In the genomic region with DNA sequence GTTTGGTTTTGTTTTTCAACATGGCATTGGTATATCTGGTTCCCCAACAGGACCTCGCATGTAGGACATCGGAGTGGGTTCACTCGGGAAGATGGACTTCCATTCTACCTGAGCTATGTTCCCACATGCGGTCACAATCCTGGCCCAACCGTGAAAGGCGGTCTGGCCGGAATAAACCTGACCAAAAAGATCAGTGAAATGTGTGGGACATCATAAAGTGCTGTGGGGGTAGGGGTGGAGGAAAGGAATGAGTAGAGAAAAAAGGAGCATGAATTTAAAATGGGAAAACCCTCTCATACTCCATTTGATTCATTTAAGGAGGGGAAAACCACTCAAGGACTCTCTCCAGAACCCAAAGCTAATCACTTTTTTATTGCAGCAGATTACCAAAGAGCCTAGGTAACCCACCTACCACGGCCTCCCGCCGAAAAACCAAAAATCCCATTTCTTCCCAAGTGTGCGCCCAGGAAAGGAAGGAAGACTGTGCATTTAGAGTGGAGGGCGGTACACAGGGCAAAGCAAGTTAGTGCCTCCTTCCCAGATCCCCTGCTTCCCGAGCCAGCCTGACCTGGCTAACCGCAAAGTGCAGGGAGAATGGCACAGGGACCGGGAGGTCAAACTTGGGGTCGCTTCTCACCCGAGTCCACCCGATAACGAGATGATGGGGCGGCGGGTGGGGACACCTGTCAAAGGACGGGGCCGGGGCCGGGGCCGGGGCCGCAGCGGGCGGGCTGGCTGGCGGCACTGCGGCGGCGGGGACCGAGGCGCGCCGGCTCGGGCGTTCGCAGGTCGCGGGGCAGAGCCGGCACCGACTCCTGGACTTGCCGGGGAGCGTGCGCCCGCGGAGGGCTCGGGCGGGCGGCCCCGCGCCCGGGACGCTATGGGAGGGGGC, we compare ENCODE assay signal across 8 cellular contexts. TPM values are rescaled to one million over a fixed set of nuclear protein-coding genes. Genes with fewer than 3 reads are reported as not detected.
DNase-seq lines count a peak whose midpoint lies in the region; ATAC-seq and TF ChIP-seq lines count a peak whose summit lies in the region.

No MANE protein-coding gene starts in this region.

- in situ Hi-C loops in gastrocnemius medialis (cut with MboI; ENCODE audit: low sequenced_read_pairs in 4 of 4): no loop called here

- H3K9me3 ChIP-seq in right cardiac atrium (ENCODE audit: control insufficient read depth, low read length) (no peaks in the 10 kb centered on the region), gastrocnemius medialis (no peaks in the 10 kb centered on the region)

- TF ChIP-seq POLR2A in gastrocnemius medialis (IDR thresholded peaks at IDR 0.05): no peak

- peaks cover 82% of the 10 kb centered on the region for H3K27me3 Mint-ChIP-seq in activated T-cell treated with anti-CD3 and anti-CD28 coated beads, Interleukin-2, amount 50 U/mL, for 72 hours (ENCODE audit: low read depth)

- H3K27me3 ChIP-seq in right cardiac atrium (ENCODE audit: control insufficient read depth, insufficient read depth) (no peaks in the 10 kb centered on the region), gastrocnemius medialis (no peaks in the 10 kb centered on the region)

- intact Hi-C loops in right cardiac atrium (cut with DNase I): no loop called here
- intact Hi-C loops in gastrocnemius medialis (cut with DNase I; ENCODE audit: low total_unique reads): loop anchor here (5.0 kb wide), 1 partner anchor 66 kb away; no protein-coding TSS in a partner anchor

- H3K36me3 Mint-ChIP-seq in activated T-cell treated with anti-CD3 and anti-CD28 coated beads, Interleukin-2, amount 50 U/mL, for 72 hours (ENCODE audit: insufficient read depth in 2 of 2): peaks cover 2 to 7% of the 10 kb centered on the region in 2 donors

- H3K4me3 Mint-ChIP-seq in activated T-cell treated with anti-CD3 and anti-CD28 coated beads, Interleukin-2, amount 50 U/mL, for 72 hours: peak overlapping the region; percentile 81 to 87

- H3K4me1 ChIP-seq in right cardiac atrium (ENCODE audit: control insufficient read depth, insufficient read depth, low read length) (peaks cover 6% of the 10 kb centered on the region), gastrocnemius medialis (peaks cover 0 to 9% of the 10 kb centered on the region in 2 donors)

- ATAC-seq in activated T-cell treated with anti-CD3 and anti-CD28 coated beads, Interleukin-2, amount 50 U/mL, for 72 hours (replicated peaks in 1 of 2): peak; percentile 43 to 53
- peak in 1 of 2 donors; percentile 10 for ATAC-seq in right cardiac atrium
- ATAC-seq in gastrocnemius medialis: peak; percentile 46 to 62
- ATAC-seq in GM21515 (IDR thresholded peaks at IDR 0.05; ENCODE audit: unreplicated experiment): no peak

- peaks cover 13% of the 10 kb centered on the region for H3K4me1 Mint-ChIP-seq in activated T-cell treated with anti-CD3 and anti-CD28 coated beads, Interleukin-2, amount 50 U/mL, for 72 hours (ENCODE audit: low read depth)

- no peaks in the 10 kb centered on the region for H3K9me3 Mint-ChIP-seq in activated T-cell treated with anti-CD3 and anti-CD28 coated beads, Interleukin-2, amount 50 U/mL, for 72 hours

- no peak overlapping the region for H3K27ac Mint-ChIP-seq in activated T-cell treated with anti-CD3 and anti-CD28 coated beads, Interleukin-2, amount 50 U/mL, for 72 hours

- 14% methylated on average over 55 of the region's 55 CpGs for WGBS in right cardiac atrium

- peak; percentile 1 for DNase-seq in NCI-H2171 treated with DMSO at 0.1 percent for 48 hours (lab: John Stamatoyannopoulos, UW)
- no peak for DNase-seq in NCI-H2171 (lab: John Stamatoyannopoulos, UW)
- peak; percentile 4 to 5 for DNase-seq in activated T-cell treated with anti-CD3 and anti-CD28 coated beads, Interleukin-2, amount 50 U/mL, for 72 hours
- peak in 1 of 3 donors; percentile 61 for DNase-seq in right cardiac atrium
- DNase-seq in gastrocnemius medialis: no peak
- no peak for DNase-seq in activated effector memory CD4-positive, alpha-beta T cell treated with anti-CD3 and anti-CD28 coated beads, Interleukin-2, amount 50 U/mL, for 16 hours
- DNase-seq in COR-L47 (lab: John Stamatoyannopoulos, UW): no peak

- H3K36me3 ChIP-seq in gastrocnemius medialis: no peaks in the 10 kb centered on the region

- H3K27ac ChIP-seq in right cardiac atrium (ENCODE audit: low read length): no peak overlapping the region
- H3K27ac ChIP-seq in gastrocnemius medialis: no peak overlapping the region

- no peak for TF ChIP-seq CTCF in gastrocnemius medialis (IDR thresholded peaks at IDR 0.05 in 4 of 5, conservative IDR thresholded peaks at IDR 0.05 in 1 of 5)

- H3K4me3 ChIP-seq in right cardiac atrium (ENCODE audit: low read length): peak overlapping the region; percentile 88
- H3K4me3 ChIP-seq in gastrocnemius medialis: peak overlapping the region; percentile 41 to 76 (median 56)

RNA-seq across cellular contexts. Expression of a gene that starts 0.7 kb away (rescaled TPM):
- total RNA-seq in activated T-cell treated with anti-CD3 and anti-CD28 coated beads, Interleukin-2, amount 50 U/mL, for 72 hours: under 1 TPM in 1 of 2 donors, not detected in 1; 0.07 TPM
- total RNA-seq in right cardiac atrium (10 to 100 TPM; 11.3 to 18.6 (median 15.7) TPM), gastrocnemius medialis (10 to 100 TPM in 1 of 4 donors, 1 to 10 TPM in 3; 5.5 to 13.5 (median 7.8) TPM)
- 13.6 TPM for polyA plus RNA-seq in right cardiac atrium

Comparison
In these comparisons a context has a peak if more than half of its experiments do, and no peak if none do; other contexts are left out.
1. DNase-seq: peak in NCI-H2171 treated with DMSO at 0.1 percent for 48 hours (single experiment) and activated T-cell treated with anti-CD3 and anti-CD28 coated beads, Interleukin-2, amount 50 U/mL, for 72 hours (2 of 2); none in NCI-H2171 (single experiment), gastrocnemius medialis (0 of 2), activated effector memory CD4-positive, alpha-beta T cell treated with anti-CD3 and anti-CD28 coated beads, Interleukin-2, amount 50 U/mL, for 16 hours (single experiment) and COR-L47 (single experiment).
2. RNA of a gene that starts 0.7 kb away (total RNA-seq): 11.3 to 18.6 TPM in right cardiac atrium and 5.5 to 13.5 TPM in gastrocnemius medialis; 0.07 TPM in activated T-cell treated with anti-CD3 and anti-CD28 coated beads, Interleukin-2, amount 50 U/mL, for 72 hours; every median in the first group is over 4 times any median in the second.